Comparison of ENCODE assay signal across 15 cellular contexts in genomic region chr15:41281236-41281635, GRCh38. TPM values are rescaled to one million over a fixed set of nuclear protein-coding genes. Genes with fewer than 3 reads are reported as not detected.
DNase-seq lines count a peak whose midpoint lies in the region; ATAC-seq and TF ChIP-seq lines count a peak whose summit lies in the region.
"Had no signal": no experiment of that assay in that cellular context is flagged by ENCODE, and none has a peak within 500 bp of the region (broad histone marks: within the 10 kb centered on the region; RNA-seq: fewer than 3 reads in every experiment).

No MANE protein-coding gene starts in this region.

- WGBS in trophoblast cell (ENCODE audit: extremely low coverage, insufficient coverage, insufficient read length): no CpG with 5 or more reads among the region's 1 CpG

- ATAC-seq in T-cell (replicated peaks in 1 of 4): no peak
- ATAC-seq: T-helper 17 cell had no signal

- BruUV-seq in PC-9 (replicated peaks; lab: Mats Ljungman, UMichigan): no TSS peak

- no peak overlapping the region for H4K12ac ChIP-seq in trophoblast cell (ENCODE audit: low read depth, low read length)

- H2AK5ac ChIP-seq in trophoblast cell (ENCODE audit: low read length): no peak overlapping the region

- intact Hi-C loops in PC-9 (cut with micrococcal nuclease; ENCODE audit: unreplicated experiment): loop anchor here (5.0 kb wide), 1 partner anchor 51 kb away; the partner anchor contains the start of genes NUSAP1 and OIP5
- intact Hi-C loops in activated CD4-positive, alpha-beta T cell treated with anti-CD3 and anti-CD28 coated beads, Interleukin-2, amount 10 ng/mL, durations not matched to agents 24 days and 14 days (cut with micrococcal nuclease): no loop called here

- 0 out of 2 replicates have a peak overlapping the region, but pooled peaks have one; percentile 14 for H3K4me2 ChIP-seq in PC-9
- H3K4me2 ChIP-seq in trophoblast cell (ENCODE audit: low read length): no peak overlapping the region

- H3K14ac ChIP-seq in trophoblast cell (ENCODE audit: low read length): no peak overlapping the region

- no peak overlapping the region for H2AFZ ChIP-seq in PC-9
- H2AFZ ChIP-seq in trophoblast cell (ENCODE audit: insufficient read depth, low read length, poor library complexity): no peak overlapping the region

- POLR2A ChIA-PET in PC-9 (lab: Charles Lee; ENCODE audit: unreplicated experiment) (interaction anchor here (0.6 kb wide), 1 partner anchor 32 kb away, joined by 3 read pairs; no protein-coding TSS in a partner anchor), T-cell (lab: Charles Lee) (interaction anchor here in 1 of 2 donors (0.6 kb wide), 1 partner anchor 191 kb away, joined by 3 read pairs; no protein-coding TSS in a partner anchor)

- H3K36me3 ChIP-seq in PC-9 (ENCODE audit: low read depth) (peaks cover 13% of the 10 kb centered on the region), trophoblast cell (ENCODE audit: control insufficient read depth in 1 of 2, insufficient read depth in 2 of 2, low read length in 2 of 2) (peaks cover 8 to 16% of the 10 kb centered on the region in 2 experiments)

- no peaks in the 10 kb centered on the region for H3K9me3 Mint-ChIP-seq in activated CD4-positive, alpha-beta T cell treated with anti-CD3 and anti-CD28 coated beads, Interleukin-2, amount 10 ng/mL, durations not matched to agents 24 days and 14 days
- no peaks in the 10 kb centered on the region for H3K9me3 Mint-ChIP-seq in T-cell
- H3K9me3 Mint-ChIP-seq: activated T-cell treated with anti-CD3 and anti-CD28 coated beads, Interleukin-2, amount 50 U/mL, for 24 hours had no signal

- H3K9ac ChIP-seq in trophoblast cell (ENCODE audit: low read length): peak overlapping the region; percentile 55

- H4K91ac ChIP-seq in trophoblast cell (ENCODE audit: low read depth, low read length): no peak overlapping the region

- H3K4me3 ChIP-seq in PC-9 (no peak overlapping the region), trophoblast cell (ENCODE audit: low read depth, low read length) (no peak overlapping the region)
- H3K4me3 ChIP-seq: suprapubic skin had no signal

- no peak overlapping the region for H3K4me3 Mint-ChIP-seq in activated CD4-positive, alpha-beta T cell treated with anti-CD3 and anti-CD28 coated beads, Interleukin-2, amount 10 ng/mL, durations not matched to agents 24 days and 14 days
- H3K4me3 Mint-ChIP-seq in T-cell: no peak overlapping the region
- H3K4me3 Mint-ChIP-seq: activated T-cell treated with anti-CD3 and anti-CD28 coated beads, Interleukin-2, amount 50 U/mL, for 24 hours; nephron progenitor cell; T-helper 17 cell had no signal

- peak overlapping the region; percentile 40 for H3K27ac ChIP-seq in PC-9
- no peak overlapping the region for H3K27ac ChIP-seq in trophoblast cell (ENCODE audit: low read depth, low read length)
- H3K27ac ChIP-seq: suprapubic skin had no signal

- H3K36me3 Mint-ChIP-seq in activated CD4-positive, alpha-beta T cell treated with anti-CD3 and anti-CD28 coated beads, Interleukin-2, amount 10 ng/mL, durations not matched to agents 24 days and 14 days (ENCODE audit: low read depth): peaks cover 47% of the 10 kb centered on the region
- peaks cover 27% of the 10 kb centered on the region for H3K36me3 Mint-ChIP-seq in T-cell

- H3K9me2 ChIP-seq in PC-9 (ENCODE audit: insufficient read depth): no peaks in the 10 kb centered on the region

- H3F3A ChIP-seq in PC-9 (ENCODE audit: insufficient read depth, low read depth): peaks cover 39% of the 10 kb centered on the region

- peaks cover 24% of the 10 kb centered on the region for H3K79me2 ChIP-seq in PC-9 (ENCODE audit: low read depth)
- peaks cover 9% of the 10 kb centered on the region for H3K79me2 ChIP-seq in trophoblast cell (ENCODE audit: control insufficient read depth, insufficient read depth, low read length, poor library complexity)

- H2BK12ac ChIP-seq in trophoblast cell (ENCODE audit: low read length): no peak overlapping the region

- no peaks in the 10 kb centered on the region for H4K20me1 ChIP-seq in PC-9 (ENCODE audit: insufficient read depth)

- H3K27ac Mint-ChIP-seq in activated CD4-positive, alpha-beta T cell treated with anti-CD3 and anti-CD28 coated beads, Interleukin-2, amount 10 ng/mL, durations not matched to agents 24 days and 14 days: no peak overlapping the region
- no peak overlapping the region for H3K27ac Mint-ChIP-seq in T-cell
- H3K27ac Mint-ChIP-seq: activated T-cell treated with anti-CD3 and anti-CD28 coated beads, Interleukin-2, amount 50 U/mL, for 24 hours; nephron progenitor cell had no signal

- no peak overlapping the region for H2BK5ac ChIP-seq in trophoblast cell (ENCODE audit: low read depth, low read length, poor library complexity)

- DNase-seq in GM04504 (ENCODE audit: low read depth) (peak; percentile 60), PC-9 (peak in 1 of 2 experiments; percentile 84), dedifferentiated amniotic fluid mesenchymal stem cell (ENCODE audit: extremely low spot score) (peak; percentile 80), trophoblast cell (peak in 1 of 2 donors; percentile 46), T-cell (no peak), NCI-H446 (lab: John Stamatoyannopoulos, UW) (no peak)
- DNase-seq in activated CD4-positive, alpha-beta T cell treated with anti-CD3 and anti-CD28 coated beads, Interleukin-2, amount 10 ng/mL, durations not matched to agents 24 days and 14 days: no peak
- no peak for DNase-seq in activated CD4-positive, alpha-beta T cell treated with anti-CD3 and anti-CD28 coated beads for 1 hour
- DNase-seq: activated T-cell treated with anti-CD3 and anti-CD28 coated beads, Interleukin-2, amount 50 U/mL, for 24 hours; cortex of kidney; NCI-H524; nephron progenitor cell; stimulated activated CD4-positive, alpha-beta T cell treated with anti-CD3 and anti-CD28 coated beads, Interleukin-4, amount 100 ng/mL, for 1 hour; T-helper 17 cell had no signal

- CTCF ChIA-PET in PC-9 (lab: Charles Lee) (no interaction called here), T-cell (lab: Charles Lee) (no interaction called here)

- H3K27me3 Mint-ChIP-seq in activated CD4-positive, alpha-beta T cell treated with anti-CD3 and anti-CD28 coated beads, Interleukin-2, amount 10 ng/mL, durations not matched to agents 24 days and 14 days: no peaks in the 10 kb centered on the region
- no peaks in the 10 kb centered on the region for H3K27me3 Mint-ChIP-seq in T-cell
- H3K27me3 Mint-ChIP-seq: activated T-cell treated with anti-CD3 and anti-CD28 coated beads, Interleukin-2, amount 50 U/mL, for 24 hours; T-helper 17 cell had no signal

- H3K27me3 ChIP-seq in PC-9 (ENCODE audit: insufficient read depth, low read depth): no peaks in the 10 kb centered on the region
- no peaks in the 10 kb centered on the region for H3K27me3 ChIP-seq in trophoblast cell (ENCODE audit: insufficient read depth, low read length)
- H3K27me3 ChIP-seq: suprapubic skin had no signal

- no peak overlapping the region for H3K18ac ChIP-seq in trophoblast cell (ENCODE audit: low read length)

- H3K23ac ChIP-seq in trophoblast cell (ENCODE audit: low read length): no peak overlapping the region

- H3K4me1 ChIP-seq in PC-9 (replicated peaks; ENCODE audit: insufficient read depth) (peaks cover 40% of the 10 kb centered on the region), trophoblast cell (ENCODE audit: control insufficient read depth in 1 of 2, insufficient read depth in 2 of 2, low read length in 2 of 2) (peaks cover 6 to 9% of the 10 kb centered on the region in 2 experiments)

- peaks cover 29% of the 10 kb centered on the region for H3K4me1 Mint-ChIP-seq in activated CD4-positive, alpha-beta T cell treated with anti-CD3 and anti-CD28 coated beads, Interleukin-2, amount 10 ng/mL, durations not matched to agents 24 days and 14 days
- H3K4me1 Mint-ChIP-seq in T-cell: peaks cover 25 to 33% (median 29%) of the 10 kb centered on the region in 3 donors

- H3K4ac ChIP-seq in trophoblast cell (ENCODE audit: low read depth, low read length): no peak overlapping the region

- H3K79me1 ChIP-seq in trophoblast cell (ENCODE audit: low read length): peaks cover 11% of the 10 kb centered on the region

- H3K9me3 ChIP-seq in PC-9 (ENCODE audit: insufficient read depth, low read depth) (no peaks in the 10 kb centered on the region), trophoblast cell (ENCODE audit: insufficient read depth, low read depth, low read length) (no peaks in the 10 kb centered on the region)
- H3K9me3 ChIP-seq: suprapubic skin had no signal

- H4K8ac ChIP-seq in trophoblast cell (ENCODE audit: low read depth, low read length): no peak overlapping the region

- H2BK120ac ChIP-seq in trophoblast cell (ENCODE audit: insufficient read depth, low read length, poor library complexity): no peak overlapping the region

- no peak for TF ChIP-seq CTCF in PC-9 (conservative IDR thresholded peaks at IDR 0.05)

RNA-seq across cellular contexts. Expression of gene CHP1, which starts 50.2 kb away (rescaled TPM):
- total RNA-seq in PC-9 (2021): 133 and 199 TPM in 2 replicates
- polyA plus RNA-seq in trophoblast cell (2013): 128 and 131 TPM in 2 replicates
- total RNA-seq in activated CD4-positive, alpha-beta T cell treated with anti-CD3 and anti-CD28 coated beads, Interleukin-2, amount 10 ng/mL, durations not matched to agents 24 days and 14 days: 47.4 and 47.8 TPM in 2 replicates
- 10 to 100 TPM; 20.5 to 34.4 (median 31.1) TPM for total RNA-seq in T-cell

RNA-seq across cellular contexts. Expression of gene EXD1, which starts 50.7 kb away (rescaled TPM):
- total RNA-seq in PC-9 (2021) (0.70 TPM in 1 of 2 replicates, not detected in the other), T-cell (not detected)
- polyA plus RNA-seq in trophoblast cell (2013): 0.01 and 0.03 TPM in 2 replicates
- total RNA-seq in activated CD4-positive, alpha-beta T cell treated with anti-CD3 and anti-CD28 coated beads, Interleukin-2, amount 10 ng/mL, durations not matched to agents 24 days and 14 days: not detected in 2 replicates
- total RNA-seq: T-helper 17 cell had no signal

RNA-seq across cellular contexts. Expression of gene OIP5, which starts 51.2 kb away (rescaled TPM):
- 23.9 and 25.4 TPM in 2 replicates for total RNA-seq in PC-9 (2021)
- polyA plus RNA-seq in trophoblast cell (2013): 11.1 and 11.2 TPM in 2 replicates
- total RNA-seq in activated CD4-positive, alpha-beta T cell treated with anti-CD3 and anti-CD28 coated beads, Interleukin-2, amount 10 ng/mL, durations not matched to agents 24 days and 14 days: 15.8 and 21.0 TPM in 2 replicates
- under 1 TPM in 3 of 5 donors, not detected in 2; 0.58 to 0.82 (median 0.70) TPM for total RNA-seq in T-cell

RNA-seq across cellular contexts. Expression of gene NUSAP1, which starts 51.4 kb away (rescaled TPM):
- total RNA-seq in PC-9 (2021): 185 and 190 TPM in 2 replicates
- 57.1 and 62.5 TPM in 2 replicates for polyA plus RNA-seq in trophoblast cell (2013)
- total RNA-seq in activated CD4-positive, alpha-beta T cell treated with anti-CD3 and anti-CD28 coated beads, Interleukin-2, amount 10 ng/mL, durations not matched to agents 24 days and 14 days: 115 and 116 TPM in 2 replicates
- 1 to 10 TPM; 5.4 to 9.4 (median 7.0) TPM for total RNA-seq in T-cell

Comparison
In these comparisons a context has a peak if more than half of its experiments do, and no peak if none do; other contexts are left out.
1. DNase-seq: peak in GM04504 (single experiment) and dedifferentiated amniotic fluid mesenchymal stem cell (single experiment); none in activated CD4-positive, alpha-beta T cell treated with anti-CD3 and anti-CD28 coated beads, Interleukin-2, amount 10 ng/mL, durations not matched to agents 24 days and 14 days (single experiment), T-cell (0 of 34), activated CD4-positive, alpha-beta T cell treated with anti-CD3 and anti-CD28 coated beads for 1 hour (single experiment) and NCI-H446 (0 of 2).